In the genomic region with DNA sequence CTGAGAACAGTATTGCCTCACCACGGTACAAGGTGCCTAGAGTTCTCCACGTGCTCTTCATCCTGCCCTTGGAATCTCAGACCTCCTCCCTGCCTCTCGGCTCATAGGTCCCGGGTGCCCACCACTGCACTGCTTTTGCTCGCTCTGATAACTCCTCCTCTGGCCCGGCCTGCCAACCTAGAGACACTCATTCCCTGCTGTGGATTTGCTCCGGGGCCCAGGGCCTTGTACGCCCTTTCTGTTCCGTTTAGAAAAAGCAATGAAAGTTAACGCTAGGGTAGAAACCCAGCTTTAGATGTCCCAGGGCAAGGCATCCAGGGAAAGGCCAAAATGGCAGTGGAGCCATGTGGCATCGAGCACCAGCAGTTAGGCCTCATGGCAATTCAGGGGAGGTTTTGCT, we compare ENCODE assay signal across 33 cellular contexts.
"Had no signal": no experiment of that assay in that cellular context is flagged by ENCODE, and none has a peak within 500 bp of the region (broad histone marks: within the 10 kb centered on the region; RNA-seq: fewer than 3 reads in every experiment).

No MANE protein-coding gene starts in this region.

- H3K4me3 ChIP-seq: ascending aorta, breast epithelium, cardiac muscle cell, coronary artery, esophagus muscularis mucosa, gastrocnemius medialis, heart left ventricle had no signal

- H3K27me3 Mint-ChIP-seq: activated CD4-positive, alpha-beta memory T cell treated with anti-CD3 and anti-CD28 coated beads for 36 hours; activated CD8-positive, alpha-beta memory T cell treated with anti-CD3 and anti-CD28 coated beads, Interleukin-2, amount 10 ng/mL, durations not matched to agents 7 days and 5 days; activated naive CD4-positive, alpha-beta T cell treated with anti-CD3 and anti-CD28 coated beads, Interleukin-2, amount 50 U/mL, for 24 hours; activated naive CD8-positive, alpha-beta T cell treated with anti-CD3 and anti-CD28 coated beads for 36 hours had no signal

- H3K4me1 ChIP-seq: breast epithelium, esophagus muscularis mucosa, foreskin keratinocyte, gastrocnemius medialis had no signal

- H3K4me3 Mint-ChIP-seq: activated CD4-positive, alpha-beta memory T cell treated with anti-CD3 and anti-CD28 coated beads for 36 hours; activated CD8-positive, alpha-beta memory T cell treated with anti-CD3 and anti-CD28 coated beads, Interleukin-2, amount 10 ng/mL, durations not matched to agents 7 days and 5 days; activated CD8-positive, alpha-beta T cell treated with anti-CD3 and anti-CD28 coated beads, Interleukin-2, amount 10 ng/mL, durations not matched to agents 7 days and 5 days; activated naive CD4-positive, alpha-beta T cell treated with anti-CD3 and anti-CD28 coated beads for 36 hours; activated naive CD4-positive, alpha-beta T cell treated with anti-CD3 and anti-CD28 coated beads, Interleukin-2, amount 50 U/mL, for 24 hours; activated naive CD8-positive, alpha-beta T cell treated with anti-CD3 and anti-CD28 coated beads for 36 hours; activated naive CD8-positive, alpha-beta T cell treated with anti-CD3 and anti-CD28 coated beads, Interleukin-2, amount 50 U/mL, for 24 hours; activated T-helper 1 cell treated with anti-CD3 and anti-CD28 coated beads, Interleukin-12 subunit alpha, Interleukin-12 subunit beta, Interleukin-2, Interleukin-4 antibody, amounts not matched to agents 30 ng/mL and 10 ng/mL and 1 ng/mL, durations not matched to agents 14 hours and 24 hours and 36 hours; brain; effector memory CD8-positive, alpha-beta T cell had no signal

- H3K36me3 Mint-ChIP-seq: activated CD4-positive, alpha-beta memory T cell treated with anti-CD3 and anti-CD28 coated beads for 36 hours; activated CD8-positive, alpha-beta memory T cell treated with anti-CD3 and anti-CD28 coated beads, Interleukin-2, amount 10 ng/mL, durations not matched to agents 7 days and 5 days; activated naive CD4-positive, alpha-beta T cell treated with anti-CD3 and anti-CD28 coated beads, Interleukin-2, amount 50 U/mL, for 24 hours; activated naive CD8-positive, alpha-beta T cell treated with anti-CD3 and anti-CD28 coated beads for 36 hours; brain had no signal

- H3K4me1 Mint-ChIP-seq: activated CD8-positive, alpha-beta memory T cell treated with anti-CD3 and anti-CD28 coated beads, Interleukin-2, amount 10 ng/mL, durations not matched to agents 7 days and 5 days; activated naive CD4-positive, alpha-beta T cell treated with anti-CD3 and anti-CD28 coated beads, Interleukin-2, amount 50 U/mL, for 24 hours; activated naive CD8-positive, alpha-beta T cell treated with anti-CD3 and anti-CD28 coated beads for 36 hours; activated naive CD8-positive, alpha-beta T cell treated with anti-CD3 and anti-CD28 coated beads, Interleukin-2, amount 50 U/mL, for 24 hours had no signal

- H3K27ac Mint-ChIP-seq: activated CD4-positive, alpha-beta memory T cell treated with anti-CD3 and anti-CD28 coated beads for 36 hours; activated CD8-positive, alpha-beta memory T cell treated with anti-CD3 and anti-CD28 coated beads, Interleukin-2, amount 10 ng/mL, durations not matched to agents 7 days and 5 days; activated CD8-positive, alpha-beta T cell treated with anti-CD3 and anti-CD28 coated beads, Interleukin-2, amount 10 ng/mL, durations not matched to agents 7 days and 5 days; activated naive CD4-positive, alpha-beta T cell treated with anti-CD3 and anti-CD28 coated beads for 36 hours; activated naive CD4-positive, alpha-beta T cell treated with anti-CD3 and anti-CD28 coated beads, Interleukin-2, amount 50 U/mL, for 24 hours; activated naive CD8-positive, alpha-beta T cell treated with anti-CD3 and anti-CD28 coated beads for 36 hours; activated naive CD8-positive, alpha-beta T cell treated with anti-CD3 and anti-CD28 coated beads, Interleukin-2, amount 50 U/mL, for 24 hours; activated T-helper 1 cell treated with anti-CD3 and anti-CD28 coated beads, Interleukin-12 subunit alpha, Interleukin-12 subunit beta, Interleukin-2, Interleukin-4 antibody, amounts not matched to agents 30 ng/mL and 10 ng/mL and 1 ng/mL, durations not matched to agents 14 hours and 24 hours and 36 hours; activated T-helper 2 cell treated with anti-CD3 and anti-CD28 coated beads, Interferon-gamma antibody, Interleukin-2, Interleukin-4, amounts not matched to agents 10 μg/mL and 5 μg/mL and 100 μg/mL, durations not matched to agents 14 hours and 24 hours and 36 hours; effector memory CD8-positive, alpha-beta T cell had no signal

- H3K27me3 ChIP-seq: ascending aorta, breast epithelium, cardiac muscle cell, esophagus muscularis mucosa, foreskin keratinocyte, gastrocnemius medialis, heart left ventricle had no signal

- DNase-seq: activated CD4-positive, alpha-beta memory T cell treated with anti-CD3 and anti-CD28 coated beads for 36 hours; activated CD4-positive, alpha-beta T cell treated with anti-CD3 and anti-CD28 coated beads for 1 hour; activated CD4-positive, alpha-beta T cell treated with anti-CD3 and anti-CD28 coated beads for 4 hours; activated CD4-positive, alpha-beta T cell treated with anti-CD3 and anti-CD28 coated beads, Interleukin-2, amount 50 U/mL, for 1 hour; activated CD4-positive, CD25-positive, alpha-beta regulatory T cell; activated CD8-positive, alpha-beta memory T cell treated with anti-CD3 and anti-CD28 coated beads, Interleukin-2, amount 10 ng/mL, durations not matched to agents 7 days and 5 days; activated CD8-positive, alpha-beta memory T cell treated with anti-CD3 and anti-CD28 coated beads, Interleukin-2, amount 50 U/mL, for 4 hours; activated CD8-positive, alpha-beta T cell treated with anti-CD3 and anti-CD28 coated beads, Interleukin-2, amount 10 ng/mL, durations not matched to agents 7 days and 5 days; activated effector memory CD4-positive, alpha-beta T cell treated with anti-CD3 and anti-CD28 coated beads, Interleukin-2, amount 50 U/mL, for 16 hours; activated naive CD4-positive, alpha-beta T cell treated with anti-CD3 and anti-CD28 coated beads for 36 hours; activated naive CD8-positive, alpha-beta T cell treated with anti-CD3 and anti-CD28 coated beads for 36 hours; activated naive CD8-positive, alpha-beta T cell treated with anti-CD3 and anti-CD28 coated beads, Interleukin-2, amount 50 U/mL, for 24 hours; activated T-cell treated with anti-CD3 and anti-CD28 coated beads, Interleukin-2, amount 50 U/mL, for 1 hour; activated T-cell treated with anti-CD3 and anti-CD28 coated beads, Interleukin-2, amount 50 U/mL, for 48 hours; central memory CD4-positive, alpha-beta T cell; cerebellar nuclear complex; dermis blood vessel endothelial cell; effector CD4-positive, alpha-beta T cell; effector memory CD8-positive, alpha-beta T cell; erythroblast; foreskin keratinocyte; gastrocnemius medialis; heart left ventricle; T-helper 2 cell had no signal

- H3K9me3 Mint-ChIP-seq: activated CD4-positive, alpha-beta memory T cell treated with anti-CD3 and anti-CD28 coated beads for 36 hours; activated naive CD4-positive, alpha-beta T cell treated with anti-CD3 and anti-CD28 coated beads for 36 hours; activated naive CD4-positive, alpha-beta T cell treated with anti-CD3 and anti-CD28 coated beads, Interleukin-2, amount 50 U/mL, for 24 hours; activated naive CD8-positive, alpha-beta T cell treated with anti-CD3 and anti-CD28 coated beads for 36 hours; activated naive CD8-positive, alpha-beta T cell treated with anti-CD3 and anti-CD28 coated beads, Interleukin-2, amount 50 U/mL, for 24 hours; activated T-helper 1 cell treated with anti-CD3 and anti-CD28 coated beads, Interleukin-12 subunit alpha, Interleukin-12 subunit beta, Interleukin-2, Interleukin-4 antibody, amounts not matched to agents 30 ng/mL and 10 ng/mL and 1 ng/mL, durations not matched to agents 14 hours and 24 hours and 36 hours; activated T-helper 2 cell treated with anti-CD3 and anti-CD28 coated beads, Interferon-gamma antibody, Interleukin-2, Interleukin-4, amounts not matched to agents 10 μg/mL and 5 μg/mL and 100 μg/mL, durations not matched to agents 14 hours and 24 hours and 36 hours; brain had no signal

- H3K27ac ChIP-seq: ascending aorta, breast epithelium, cardiac muscle cell, coronary artery, esophagus muscularis mucosa, foreskin keratinocyte, gastrocnemius medialis, heart left ventricle had no signal

- H3K36me3 ChIP-seq: ascending aorta, breast epithelium, cardiac muscle cell, esophagus muscularis mucosa, gastrocnemius medialis, heart left ventricle had no signal

- H3K9me3 ChIP-seq: ascending aorta, breast epithelium, esophagus muscularis mucosa, gastrocnemius medialis, heart left ventricle had no signal
